ENCODE assay signal across 10 cellular contexts in genomic region chr15:39084683-39085530, GRCh38.
DNase-seq lines count a peak whose midpoint lies in the region; ATAC-seq and TF ChIP-seq lines count a peak whose summit lies in the region.
"Had no signal": no experiment of that assay in that cellular context is flagged by ENCODE, and none has a peak within 500 bp of the region (broad histone marks: within the 10 kb centered on the region; RNA-seq: fewer than 3 reads in every experiment).

No MANE protein-coding gene starts in this region.

- H3K4me1 Mint-ChIP-seq in T-helper 17 cell: peaks cover 3% of the 10 kb centered on the region

- H3K27ac ChIP-seq in muscle layer of duodenum (ENCODE audit: low read length): peak overlapping the region; percentile 69

- H3K27me3 ChIP-seq in muscle layer of duodenum (ENCODE audit: low read depth, low read length) (no peaks in the 10 kb centered on the region), H7 (ENCODE audit: control insufficient read depth, insufficient read depth, low read length) (no peaks in the 10 kb centered on the region)

- ATAC-seq in HG02798 (IDR thresholded peaks at IDR 0.05; ENCODE audit: poor library complexity, unreplicated experiment) (no peak), GM21423 (IDR thresholded peaks at IDR 0.05; ENCODE audit: unreplicated experiment) (no peak), T-helper 17 cell (no peak)
- ATAC-seq: K562 had no signal

- no peak overlapping the region for H3K27ac Mint-ChIP-seq in T-helper 17 cell

- H3K36me3 Mint-ChIP-seq in T-helper 17 cell (ENCODE audit: low read depth): no peaks in the 10 kb centered on the region

- H3K27me3 Mint-ChIP-seq in T-helper 17 cell: peaks cover 37% of the 10 kb centered on the region

- H3K4me3 ChIP-seq in cardiac fibroblast (replicated peaks in 1 of 2; ENCODE audit: low read depth in 2 of 2, low read length in 2 of 2): no peak overlapping the region
- no peak overlapping the region for H3K4me3 ChIP-seq in muscle layer of duodenum (ENCODE audit: low read depth in 1 of 2, low read length in 2 of 2)
- no peak overlapping the region for H3K4me3 ChIP-seq in H7 (ENCODE audit: insufficient read depth, low read depth, low read length)
- H3K4me3 ChIP-seq: K562 had no signal

- DNase-seq in Ammon's horn (ENCODE audit: low spot score) (peak; percentile 4), NCI-H1694 (lab: John Stamatoyannopoulos, UW) (peak; percentile 86), cardiac fibroblast (ENCODE audit: low read depth in 2 of 2) (peak; percentile 69 to 96), H7 (no peak), T-helper 17 cell (no peak)
- DNase-seq: DMS153 had no signal

- peaks cover 0 to 4% of the 10 kb centered on the region in 2 donors for H3K4me1 ChIP-seq in muscle layer of duodenum (ENCODE audit: control insufficient read depth in 1 of 2, insufficient read depth in 2 of 2, low read length in 2 of 2)

- no peak for TF ChIP-seq CTCF in cardiac fibroblast (IDR thresholded peaks at IDR 0.05; ENCODE audit: low read depth, low read length)

- H3K4me3 Mint-ChIP-seq in T-helper 17 cell: no peak overlapping the region

- H3K9me3 ChIP-seq in muscle layer of duodenum (ENCODE audit: control insufficient read depth in 1 of 2, low read length in 2 of 2) (no peaks in the 10 kb centered on the region), T-helper 17 cell (ENCODE audit: control insufficient read depth, low read length, poor library complexity, severe bottlenecking) (no peaks in the 10 kb centered on the region)

- no peaks in the 10 kb centered on the region for H3K36me3 ChIP-seq in muscle layer of duodenum (ENCODE audit: control insufficient read depth in 1 of 2, insufficient read depth in 2 of 2, low read length in 2 of 2)
- H3K36me3 ChIP-seq in H7 (replicated peaks; ENCODE audit: control insufficient read depth, insufficient read depth, low read length): no peaks in the 10 kb centered on the region

Comparison
In these comparisons a context has a peak if more than half of its experiments do, and no peak if none do; other contexts are left out.
1. DNase-seq: peak in Ammon's horn (single experiment), NCI-H1694 (single experiment) and cardiac fibroblast (2 of 2); none in H7 (single experiment) and T-helper 17 cell (0 of 3).